8 cellular contexts compared by ENCODE assay signal in the genomic region with DNA sequence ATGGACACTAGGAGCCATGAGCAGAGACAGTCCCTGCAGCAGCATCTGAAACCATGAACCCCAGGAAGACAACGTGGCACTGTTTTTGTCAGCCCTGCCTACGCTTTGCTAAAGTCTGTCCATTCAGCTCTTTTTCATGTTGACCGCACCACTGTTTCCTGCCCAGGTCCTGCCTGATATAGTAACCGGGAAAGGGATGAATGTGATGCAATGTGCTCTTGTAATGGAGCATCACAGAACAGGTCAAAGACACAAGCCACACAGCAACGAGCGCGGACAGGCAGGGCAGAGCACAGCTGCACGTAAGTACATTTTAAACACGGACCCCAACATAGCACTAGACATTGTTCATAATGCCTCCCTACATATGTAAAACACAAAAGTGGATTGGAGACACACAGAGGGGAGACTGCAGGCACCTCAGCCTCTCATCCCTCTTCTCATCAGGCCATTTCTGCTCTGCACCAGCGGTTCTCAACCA. TPM values are rescaled to one million over a fixed set of nuclear protein-coding genes. Genes with fewer than 3 reads are reported as not detected.
DNase-seq lines count a peak whose midpoint lies in the region; ATAC-seq and TF ChIP-seq lines count a peak whose summit lies in the region.

No MANE protein-coding gene starts in this region.

- CTCF ChIA-PET in GM10248 (lab: Yijun Ruan, JAX): interaction anchor here (0.8 to 10.6 kb wide), 7 partner anchors 8 to 23 kb away, joined by 3 to 163 read pairs (median 3); no protein-coding TSS in a partner anchor

- no peaks in the 10 kb centered on the region for H4K20me1 ChIP-seq in OCI-LY3 (ENCODE audit: insufficient read depth, low read length)

- H3K79me2 ChIP-seq in OCI-LY3 (ENCODE audit: low read length): no peaks in the 10 kb centered on the region; the same call in 1 of the 2 replicates

- H3K4me3 ChIP-seq in OCI-LY3 (ENCODE audit: low read length): peak overlapping the region; percentile 78
- H3K4me3 ChIP-seq in lower lobe of right lung: no peak overlapping the region

- H3K9me3 ChIP-seq in OCI-LY3 (ENCODE audit: insufficient read depth, low read length) (no peaks in the 10 kb centered on the region), lower lobe of right lung (no peaks in the 10 kb centered on the region)

- peak overlapping the region; percentile 97 for H3K9ac ChIP-seq in OCI-LY3 (ENCODE audit: low read length)

- intact Hi-C loops in lower lobe of right lung (cut with DNase I): no loop called here

- peak overlapping the region; percentile 99 for H3K4me2 ChIP-seq in OCI-LY3 (ENCODE audit: low read length)

- H3K36me3 ChIP-seq in OCI-LY3 (replicated peaks; ENCODE audit: low read depth, low read length) (no peaks in the 10 kb centered on the region), lower lobe of right lung (no peaks in the 10 kb centered on the region)

- ATAC-seq in GM21528 (IDR thresholded peaks at IDR 0.05; ENCODE audit: low FRiP score, unreplicated experiment) (peak; percentile 11), lower lobe of right lung (no peak)

- H3K27ac ChIP-seq in OCI-LY3 (ENCODE audit: low read length) (peak overlapping the region; percentile 98), lower lobe of right lung (peak overlapping the region; percentile 70)

- H3K4me1 ChIP-seq in OCI-LY3 (ENCODE audit: low read length) (peaks cover 71% of the 10 kb centered on the region), lower lobe of right lung (peaks cover 29% of the 10 kb centered on the region)

- no peak for TF ChIP-seq CTCF in GM10248 (IDR thresholded peaks at IDR 0.05; ENCODE audit: control extremely low read depth, extremely low read depth, low read depth, missing control alignments)
- TF ChIP-seq CTCF in OCI-LY3 (IDR thresholded peaks at IDR 0.05; ENCODE audit: low read depth, low read length): no peak
- TF ChIP-seq CTCF in lower lobe of right lung (IDR thresholded peaks at IDR 0.05): no peak

- peak; percentile 50 for DNase-seq in GM10248 (ENCODE audit: extremely low spot score)
- no peak for DNase-seq in lower lobe of right lung
- no peak for DNase-seq in superior temporal gyrus (ENCODE audit: extremely low spot score)
- DNase-seq in SKM-1 treated with dmso at 0.1 percent for 144 hours (lab: John Stamatoyannopoulos, UW; ENCODE audit: unreplicated experiment): no peak
- DNase-seq in NCI-H1105 treated with DMSO at 0.1 percent for 48 hours (lab: John Stamatoyannopoulos, UW): no peak
- DNase-seq in NCI-H2081 (lab: John Stamatoyannopoulos, UW): no peak

- H3K27me3 ChIP-seq in OCI-LY3 (ENCODE audit: low read depth, low read length) (no peaks in the 10 kb centered on the region), lower lobe of right lung (ENCODE audit: low read depth) (no peaks in the 10 kb centered on the region)

- no peak overlapping the region for H2AFZ ChIP-seq in OCI-LY3 (ENCODE audit: low read depth, low read length)

- POLR2A ChIA-PET in GM10248 (lab: Yijun Ruan, JAX): interaction anchor here (0.9 to 5.4 kb wide), 2 partner anchors 12 to 25 kb away, joined by 6 to 65 read pairs; no protein-coding TSS in a partner anchor

RNA-seq across cellular contexts. Expression of gene TNFRSF13B, which starts 16.9 kb away (rescaled TPM):
- total RNA-seq in lower lobe of right lung: 0.27 TPM

RNA-seq across cellular contexts. Expression of gene MPRIP, which starts 53.5 kb away (rescaled TPM):
- total RNA-seq in lower lobe of right lung: 232 TPM
